ENCODE assay signal across 9 cellular contexts in genomic region chr4:3106339-3107186, GRCh38. TPM values are rescaled to one million over a fixed set of nuclear protein-coding genes. Genes with fewer than 3 reads are reported as not detected.
DNase-seq lines count a peak whose midpoint lies in the region; ATAC-seq, FAIRE-seq and TF ChIP-seq lines count a peak whose summit lies in the region.
"Had no signal": no experiment of that assay in that cellular context is flagged by ENCODE, and none has a peak within 500 bp of the region (broad histone marks: within the 10 kb centered on the region; RNA-seq: fewer than 3 reads in every experiment).

No MANE protein-coding gene starts in this region.

- H3K4me1 ChIP-seq in H1 (replicated peaks in 1 of 4; ENCODE audit: control insufficient read depth in 3 of 4, insufficient read depth in 4 of 4, low read length in 3 of 4), result no peaks in the 10 kb centered on the region
- peaks cover 31% of the 10 kb centered on the region for H3K4me1 ChIP-seq in mesodermal cell (ENCODE audit: control insufficient read depth, insufficient read depth, low read length, poor library complexity, severe bottlenecking)

- DNase-seq in CD14-positive monocyte (ENCODE audit: low spot score) (peak; percentile 94), NOMO-1 (lab: John Stamatoyannopoulos, UW; ENCODE audit: unreplicated experiment in 2 of 2) (peak; percentile 77), H1 (ENCODE audit: low read depth in 1 of 2, low spot score in 2 of 2) (peak; percentile 62 to 96)
- DNase-seq in activated CD8-positive, alpha-beta memory T cell treated with anti-CD3 and anti-CD28 coated beads for 48 hours (ENCODE audit: low read depth in 2 of 3, low spot score in 2 of 3), result peak; percentile 79 to 87 (median 86)
- DNase-seq in stimulated activated CD8-positive, alpha-beta memory T cell treated with anti-CD3 and anti-CD28 coated beads, Interleukin-15, amount 100 ng/mL, for 48 hours (ENCODE audit: low read depth in 2 of 2), result peak; percentile 82 to 84

- H3K4me3 ChIP-seq in H1 (ENCODE audit: extremely low read depth in 1 of 4, insufficient read depth in 2 of 4, low read depth in 3 of 4, low read length in 4 of 4) (no peak overlapping the region), mesodermal cell (ENCODE audit: extremely low read depth, insufficient read depth, low read length, poor library complexity, severe bottlenecking) (no peak overlapping the region)

- no peak overlapping the region for H2AK5ac ChIP-seq in H1 (ENCODE audit: low read depth, low read length)

- H3K9me3 Mint-ChIP-seq in CD14-positive monocyte, result no peaks in the 10 kb centered on the region
- H3K9me3 Mint-ChIP-seq: activated naive CD4-positive, alpha-beta T cell treated with anti-CD3 and anti-CD28 coated beads, Interleukin-2, amount 50 U/mL, for 24 hours had no signal

- no peak overlapping the region for H4K91ac ChIP-seq in H1 (replicated peaks; ENCODE audit: insufficient read length, low read length)

- no peak overlapping the region for H4K8ac ChIP-seq in H1 (ENCODE audit: extremely low read depth, insufficient read depth, low read length)

- no peak overlapping the region for H3K4me2 ChIP-seq in H1 (ENCODE audit: insufficient read depth in 1 of 2, low read depth in 2 of 2, low read length in 2 of 2)

- no peak for TF ChIP-seq POLR2A in H1 (IDR thresholded peaks at IDR 0.05; ENCODE audit: control extremely low read depth in 1 of 2, low read depth in 2 of 2, low read length in 2 of 2)

- H3K18ac ChIP-seq in H1 (ENCODE audit: extremely low read depth, low read length), result no peak overlapping the region

- peaks cover 4 to 7% of the 10 kb centered on the region in 2 experiments for H4K20me1 ChIP-seq in H1 (replicated peaks in 1 of 2; ENCODE audit: control insufficient read depth in 1 of 2, insufficient read depth in 2 of 2, low read length in 2 of 2)

- H3K9ac ChIP-seq in H1 (replicated peaks in 1 of 4; ENCODE audit: extremely low read depth in 1 of 4, low read depth in 3 of 4, low read length in 3 of 4), result no peak overlapping the region

- no peak overlapping the region for H2BK20ac ChIP-seq in H1 (ENCODE audit: low read length)

- H2BK120ac ChIP-seq in H1 (replicated peaks; ENCODE audit: low read depth, low read length), result no peak overlapping the region

- peaks cover 8% of the 10 kb centered on the region for H3K79me1 ChIP-seq in H1 (ENCODE audit: low read depth, low read length)

- no peak overlapping the region for H3K4ac ChIP-seq in H1 (replicated peaks; ENCODE audit: insufficient read length, low read depth, low read length)

- no peak overlapping the region for H2BK15ac ChIP-seq in H1 (ENCODE audit: low read length)

- TF ChIP-seq EP300 in H1 (IDR thresholded peaks at IDR 0.05; ENCODE audit: borderline replicate concordance in 1 of 2, low read depth in 2 of 2, low read length in 2 of 2), result no peak

- peak; percentile 89 to 91 for TF ChIP-seq RAD21 in H1 (IDR thresholded peaks at IDR 0.05 in 1 of 2, conservative IDR thresholded peaks at IDR 0.05 in 1 of 2; ENCODE audit: low read depth in 2 of 2, low read length in 2 of 2)

- peak; percentile 84 for ATAC-seq in GM19324 (IDR thresholded peaks at IDR 0.05; ENCODE audit: low FRiP score, unreplicated experiment)
- ATAC-seq in HG03439 (IDR thresholded peaks at IDR 0.05; ENCODE audit: unreplicated experiment), result peak; percentile 74

- no peak overlapping the region for H3K4me3 Mint-ChIP-seq in CD14-positive monocyte
- H3K4me3 Mint-ChIP-seq: activated naive CD4-positive, alpha-beta T cell treated with anti-CD3 and anti-CD28 coated beads, Interleukin-2, amount 50 U/mL, for 24 hours had no signal

- POLR2A ChIA-PET in H1 (lab: Charles Lee; ENCODE audit: partially characterized antibody), result no interaction called here

- no peak overlapping the region for H2BK12ac ChIP-seq in H1 (ENCODE audit: low read depth, low read length)

- CTCF ChIA-PET in H1 (lab: Charles Lee; ENCODE audit: partially characterized antibody), result interaction anchor here (0.6 to 2.2 kb wide), 21 partner anchors 8 to 258 kb away, joined by 3 to 10 read pairs (median 3); partner anchors contain the start of gene MSANTD1

- H3K9me3 ChIP-seq in H1 (ENCODE audit: insufficient read depth in 2 of 2, low read depth in 1 of 2, low read length in 1 of 2), result no peaks in the 10 kb centered on the region
- H3K9me3 ChIP-seq in mesodermal cell (ENCODE audit: control insufficient read depth, low read length), result no peaks in the 10 kb centered on the region

- peak overlapping the region in 6 of 7 donors; percentile 55 to 89 (median 70) for H3K27ac Mint-ChIP-seq in CD14-positive monocyte
- H3K27ac Mint-ChIP-seq: activated naive CD4-positive, alpha-beta T cell treated with anti-CD3 and anti-CD28 coated beads, Interleukin-2, amount 50 U/mL, for 24 hours had no signal

- H3K36me3 ChIP-seq in H1 (ENCODE audit: control insufficient read depth in 2 of 4, insufficient read depth in 4 of 4, low read length in 3 of 4) (peaks cover 19 to 44% (median 25%) of the 10 kb centered on the region in 4 experiments), mesodermal cell (ENCODE audit: control insufficient read depth, insufficient read depth, low read length) (peaks cover 65% of the 10 kb centered on the region)

- H3K23me2 ChIP-seq in H1 (ENCODE audit: low read depth, low read length), result no peaks in the 10 kb centered on the region

- H2BK5ac ChIP-seq in H1 (ENCODE audit: low read depth, low read length), result no peak overlapping the region

- H3K27ac ChIP-seq in H1 (ENCODE audit: low read depth, low read length), result no peak overlapping the region
- peak overlapping the region; percentile 36 for H3K27ac ChIP-seq in mesodermal cell (ENCODE audit: low read depth, low read length, severe bottlenecking)

- H3K23ac ChIP-seq in H1 (ENCODE audit: insufficient read length), result no peak overlapping the region

- no peaks in the 10 kb centered on the region for H3K27me3 ChIP-seq in H1 (replicated peaks in 1 of 4; ENCODE audit: control insufficient read depth in 3 of 4, extremely low read depth in 1 of 4, insufficient read depth in 3 of 4, low read length in 3 of 4)

- no peak overlapping the region for H3K14ac ChIP-seq in H1 (ENCODE audit: insufficient read length)

- intact Hi-C loops in CD14-positive monocyte (cut with micrococcal nuclease), result no loop called here

- H3K27me3 Mint-ChIP-seq in CD14-positive monocyte (ENCODE audit: low read depth in 3 of 3), result peaks cover 0 to 3% (median 1%) of the 10 kb centered on the region in 3 donors
- H3K27me3 Mint-ChIP-seq: activated naive CD4-positive, alpha-beta T cell treated with anti-CD3 and anti-CD28 coated beads, Interleukin-2, amount 50 U/mL, for 24 hours had no signal

- WGBS in H1 (ENCODE audit: extremely low coverage in 1 of 2, insufficient coverage in 1 of 2, insufficient read length in 1 of 2, insufficient replicate concordance in 2 of 2, low coverage in 1 of 2, low lambda C conversion rate in 2 of 2, missing lambda C conversion rate in 1 of 2), 2 experiments, result 33% methylated on average over 7 of the region's 7 CpGs; no CpG with 5 or more reads in 1 of the 2 experiments
- 6 to 15% methylated on average over 2 to 6 of the region's 7 CpGs for WGBS in mesodermal cell (ENCODE audit: insufficient coverage in 2 of 2), 2 experiments

- H2AFZ ChIP-seq in H1 (ENCODE audit: low read length), result no peak overlapping the region

- peaks cover 0 to 10% of the 10 kb centered on the region in 2 experiments; a peak in 2 of 4 replicates for H3K79me2 ChIP-seq in H1 (ENCODE audit: control insufficient read depth in 1 of 2, insufficient read depth in 2 of 2, low read length in 2 of 2)

- TF ChIP-seq CTCF in CD14-positive monocyte (IDR thresholded peaks at IDR 0.05) (peak; percentile 92), H1 (IDR thresholded peaks at IDR 0.05; ENCODE audit: control extremely low read depth in 1 of 3, insufficient read depth in 1 of 3, low read depth in 1 of 3, low read length in 3 of 3) (peak; percentile 90 to 99 (median 98))

- H4K5ac ChIP-seq in H1 (ENCODE audit: insufficient read length, low read depth, low read length), result no peak overlapping the region

- H3K36me3 Mint-ChIP-seq in CD14-positive monocyte, result peaks cover 76 to 86% of the 10 kb centered on the region in 2 donors

- H3K56ac ChIP-seq in H1 (replicated peaks; ENCODE audit: insufficient read length, low read depth, low read length), result no peak overlapping the region

- peak; percentile 73 for FAIRE-seq in H1 (lab: Jason Lieb, UNC)

- H3K4me1 Mint-ChIP-seq in CD14-positive monocyte, result peaks cover 11% of the 10 kb centered on the region

TF ChIP-seq in H1, 55 proteins besides CTCF, POLR2A, EP300 and RAD21 (continues in another document):
- TF ChIP-seq CREB1 (IDR thresholded peaks at IDR 0.05) (peak; percentile 13; the same call in 1 of the 2 replicates), SAP30 (IDR thresholded peaks at IDR 0.05; ENCODE audit: insufficient read depth, insufficient replicate concordance, low read length) (no peak), MAFK (IDR thresholded peaks at IDR 0.05; ENCODE audit: low read depth, low read length) (no peak)

RNA-seq across cellular contexts. Expression of gene HTT, which starts 32.1 kb away (rescaled TPM):
- polyA plus RNA-seq in CD14-positive monocyte (1 to 10 TPM; 1.8 to 3.0 TPM), H1 (2011; rRNA removed) (24.0 and 26.2 TPM in 2 replicates)
- total RNA-seq in H1 (2021; fragmentation: NEBNext Ultra II Directional; extraction: Animal tissue kit (Norgen Biotek cat#: 25700)), result 65.4 and 71.0 TPM in 2 replicates
- polyA plus RNA-seq in H1 (2011; cell fraction: cytosol; rRNA removed), result 19.7 TPM
- polyA plus RNA-seq in H1 (2011; cell fraction: nucleus; rRNA removed), result 96.5 TPM
- polyA plus RNA-seq in H1 (2012, experiment 1 of 2), result 25.7 to 46.9 TPM (median 34.6 TPM) in 4 replicates
- 8.1 TPM for polyA plus RNA-seq in H1 (2012, experiment 2 of 2)
- polyA plus RNA-seq in H1 (2013, experiment 1 of 2), result 28.3 TPM
- polyA plus RNA-seq in H1 (2013, experiment 2 of 2), result 23.4 TPM
- 187 and 269 TPM in 2 replicates for polyA minus RNA-seq in H1 (2011; rRNA and poly(A)+ RNA removed)
- 98.7 TPM for polyA minus RNA-seq in H1 (2011; cell fraction: cytosol; rRNA and poly(A)+ RNA removed)
- polyA minus RNA-seq in H1 (2011; cell fraction: nucleus; rRNA and poly(A)+ RNA removed), result 173 TPM
- 30.0 TPM for polyA plus RNA-seq in mesodermal cell (2013, experiment 1 of 2)
- polyA plus RNA-seq in mesodermal cell (2013, experiment 2 of 2), result 20.5 TPM

RNA-seq across cellular contexts. Expression of gene HTT-AS, which starts 32.2 kb away (rescaled TPM):
- polyA plus RNA-seq in CD14-positive monocyte (not detected), H1 (2011; rRNA removed) (not detected in 2 replicates)
- total RNA-seq in H1 (2021; fragmentation: NEBNext Ultra II Directional; extraction: Animal tissue kit (Norgen Biotek cat#: 25700)), result not detected in 2 replicates
- polyA plus RNA-seq in H1 (2011; cell fraction: cytosol; rRNA removed), result not detected
- not detected for polyA plus RNA-seq in H1 (2011; cell fraction: nucleus; rRNA removed)
- polyA plus RNA-seq in H1 (2012, experiment 1 of 2), result not detected in 4 replicates
- not detected for polyA plus RNA-seq in H1 (2012, experiment 2 of 2)
- not detected for polyA plus RNA-seq in H1 (2013, experiment 1 of 2)
- not detected for polyA plus RNA-seq in H1 (2013, experiment 2 of 2)
- polyA minus RNA-seq in H1 (2011; rRNA and poly(A)+ RNA removed), result not detected in 2 replicates
- not detected for polyA minus RNA-seq in H1 (2011; cell fraction: cytosol; rRNA and poly(A)+ RNA removed)
- polyA minus RNA-seq in H1 (2011; cell fraction: nucleus; rRNA and poly(A)+ RNA removed), result not detected
- polyA plus RNA-seq in mesodermal cell (2013, experiment 1 of 2), result not detected
- polyA plus RNA-seq in mesodermal cell (2013, experiment 2 of 2), result not detected
